Comparison of ENCODE assay signal across 21 cellular contexts in the genomic region with DNA sequence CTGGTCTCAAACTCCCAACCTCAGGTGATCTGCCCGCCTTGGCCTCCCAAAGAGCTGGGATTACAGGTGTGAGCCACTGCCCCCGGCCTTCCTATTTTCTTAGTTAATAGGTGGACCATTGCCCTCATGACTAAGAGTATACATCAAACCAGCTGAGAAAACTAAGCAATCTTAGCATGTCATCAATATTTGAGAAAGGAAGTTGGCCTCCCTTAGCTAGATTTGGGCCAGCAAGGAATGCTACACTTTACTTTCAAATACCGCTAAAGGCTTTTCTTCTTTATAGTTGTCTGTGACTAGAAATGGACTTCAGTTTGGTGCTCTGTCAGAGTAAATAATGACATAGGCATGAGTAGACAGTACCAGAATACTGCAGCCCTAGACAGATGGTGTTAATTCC.
"Had no signal": no experiment of that assay in that cellular context is flagged by ENCODE, and none has a peak within 500 bp of the region (broad histone marks: within the 10 kb centered on the region; RNA-seq: fewer than 3 reads in every experiment).

No MANE protein-coding gene starts in this region.

- ATAC-seq: Panc1, SK-N-SH treated with all-trans-retinoic acid at 6 μM for 48 hours had no signal

- DNase-seq: Karpas-422, KG1, MG63, NCI-H1092, NCI-H1436, NCI-H187, NCI-H2029, NCI-H2081 treated with DMSO at 0.1 percent for 48 hours, NCI-H2171, NCI-H226, NCI-H446, NCI-H510A, NCI-H524 treated with DMSO at 0.1 percent for 48 hours, NCI-H774, SHP77, T-helper 1 cell had no signal

- H3K36me3 ChIP-seq: MG63 had no signal

- H3K4me3 ChIP-seq: MG63 had no signal

- H3K27me3 ChIP-seq: MG63 had no signal

- FAIRE-seq: HTR-8/SVneo had no signal

- H3K27ac ChIP-seq: HL-60, RWPE1 had no signal

- H3K9me3 ChIP-seq: MG63 had no signal
